1 cellular context compared by ENCODE assay signal in genomic region chr6:108198761-108199498, GRCh38.
TF ChIP-seq lines count a peak whose summit lies in the region.

No MANE protein-coding gene starts in this region.

TF ChIP-seq in HepG2, 621 proteins besides CTCF, POLR2A, EP300 and RAD21:
- TF ChIP-seq HNRNPLL (IDR thresholded peaks at IDR 0.05; ENCODE audit: low read depth, low read length, poor library complexity, severe bottlenecking): peak; percentile 16
- peak; percentile 25; the same call in 1 of the 2 replicates for TF ChIP-seq ZNF687 (CRISPR knock-in tag; IDR thresholded peaks at IDR 0.05)
- TF ChIP-seq ZNF761 (CRISPR knock-in tag; conservative IDR thresholded peaks at IDR 0.05): no peak
- TF ChIP-seq ESRRA (CRISPR knock-in tag; IDR thresholded peaks at IDR 0.05; ENCODE audit: low read depth): no peak
- TF ChIP-seq FOXM1 (CRISPR knock-in tag; IDR thresholded peaks at IDR 0.05): no peak
